29 cellular contexts compared by ENCODE assay signal in genomic region chr5:13215370-13215769, GRCh38.
"Had no signal": no experiment of that assay in that cellular context is flagged by ENCODE, and none has a peak within 500 bp of the region (broad histone marks: within the 10 kb centered on the region; RNA-seq: fewer than 3 reads in every experiment).

No MANE protein-coding gene starts in this region.

- H3K36me3 ChIP-seq: stomach, suprapubic skin, thoracic aorta, thyroid gland, tibial artery, tibial nerve, transverse colon, upper lobe of left lung, upper lobe of right lung, uterus, vagina had no signal

- H3K9me3 ChIP-seq: stomach, suprapubic skin, testis, thoracic aorta, thyroid gland, tibial artery, tibial nerve, transverse colon, upper lobe of left lung, upper lobe of right lung, uterus, vagina had no signal

- H3K4me1 ChIP-seq: stomach, suprapubic skin, testis, thyroid gland, tibial artery, tibial nerve, transverse colon, upper lobe of left lung, upper lobe of right lung, uterus, vagina had no signal

- H3K4me3 ChIP-seq: stomach, suprapubic skin, testis, thoracic aorta, thyroid gland, tibial artery, tibial nerve, transverse colon, upper lobe of left lung, upper lobe of right lung, uterus, vagina had no signal

- H3K27me3 Mint-ChIP-seq: stimulated activated memory B cell treated with anti-CD40 and anti-IgM and Interleukin-4, amounts not matched to agents 10 μg/mL and 1 μg/mL and 100 μg/mL, for 72 hours; stimulated activated naive B cell treated with anti-CD40 and anti-IgM and Interleukin-4, amounts not matched to agents 10 μg/mL and 1 μg/mL and 100 μg/mL, for 72 hours; stimulated activated naive CD8-positive, alpha-beta T cell treated with anti-CD3 and anti-CD28 coated beads, Interleukin-15, amount 100 ng/mL, for 72 hours; stimulated activated naive CD8-positive, alpha-beta T cell treated with anti-CD3 and anti-CD28 coated beads, Interleukin-15, Interleukin-2, amounts not matched to agents 100 ng/mL and 50 ng/mL, for 24 hours; type B pancreatic cell had no signal

- H3K4me3 Mint-ChIP-seq: stimulated activated effector memory CD8-positive, alpha-beta T cell treated with anti-CD3 and anti-CD28 coated beads, Interleukin-12 subunit alpha, Interleukin-12 subunit beta, amount 100 ng/mL, for 72 hours; stimulated activated memory B cell treated with anti-CD40 and anti-IgM and Interleukin-4, amounts not matched to agents 10 μg/mL and 1 μg/mL and 100 μg/mL, for 72 hours; stimulated activated naive B cell treated with anti-CD40 and anti-IgM and Interleukin-4, amounts not matched to agents 10 μg/mL and 1 μg/mL and 100 μg/mL, for 72 hours; stimulated activated naive CD8-positive, alpha-beta T cell treated with anti-CD3 and anti-CD28 coated beads, Interleukin-15, amount 100 ng/mL, for 72 hours; stimulated activated naive CD8-positive, alpha-beta T cell treated with anti-CD3 and anti-CD28 coated beads, Interleukin-15, Interleukin-2, amounts not matched to agents 100 ng/mL and 50 ng/mL, for 24 hours; type B pancreatic cell had no signal

- H3K27ac Mint-ChIP-seq: stimulated activated effector memory CD8-positive, alpha-beta T cell treated with anti-CD3 and anti-CD28 coated beads, Interleukin-12 subunit alpha, Interleukin-12 subunit beta, amount 100 ng/mL, for 72 hours; stimulated activated memory B cell treated with anti-CD40 and anti-IgM and Interleukin-4, amounts not matched to agents 10 μg/mL and 1 μg/mL and 100 μg/mL, for 72 hours; stimulated activated naive B cell treated with anti-CD40 and anti-IgM and Interleukin-4, amounts not matched to agents 10 μg/mL and 1 μg/mL and 100 μg/mL, for 72 hours; stimulated activated naive CD8-positive, alpha-beta T cell treated with anti-CD3 and anti-CD28 coated beads, Interleukin-15, amount 100 ng/mL, for 72 hours; stimulated activated naive CD8-positive, alpha-beta T cell treated with anti-CD3 and anti-CD28 coated beads, Interleukin-15, Interleukin-2, amounts not matched to agents 100 ng/mL and 50 ng/mL, for 24 hours; type B pancreatic cell had no signal

- H3K9me3 Mint-ChIP-seq: stimulated activated memory B cell treated with anti-CD40 and anti-IgM and Interleukin-4, amounts not matched to agents 10 μg/mL and 1 μg/mL and 100 μg/mL, for 72 hours; type B pancreatic cell had no signal

- H3K27me3 ChIP-seq: stomach, suprapubic skin, testis, thyroid gland, tibial artery, tibial nerve, transverse colon, upper lobe of left lung, upper lobe of right lung, uterus, vagina had no signal

- DNase-seq: stimulated activated CD4-positive, alpha-beta T cell treated with anti-CD3 and anti-CD28 coated beads, Interleukin-2, amount 100 ng/mL, for 48 hours; stimulated activated CD4-positive, alpha-beta T cell treated with anti-CD3 and anti-CD28 coated beads, Interleukin-4, amount 100 ng/mL, for 1 hour; stimulated activated CD4-positive, alpha-beta T cell treated with anti-CD3 and anti-CD28 coated beads, Interleukin-4, amount 100 ng/mL, for 24 hours; stimulated activated CD4-positive, alpha-beta T cell treated with anti-CD3 and anti-CD28 coated beads, Interleukin-4, amount 100 ng/mL, for 4 hours; stimulated activated CD8-positive, alpha-beta memory T cell treated with anti-CD3 and anti-CD28 coated beads, Interleukin-4, amount 100 ng/mL, for 48 hours; stimulated activated naive B cell treated with anti-CD40 and anti-IgM and Interleukin-4, amounts not matched to agents 10 μg/mL and 1 μg/mL and 100 μg/mL, for 72 hours; stimulated activated naive CD4-positive, alpha-beta T cell; stimulated activated naive CD4-positive, alpha-beta T cell treated with Interleukin-2 at 50 U/mL for 16 hours; stimulated activated naive CD8-positive, alpha-beta T cell treated with anti-CD3 and anti-CD28 coated beads, Interleukin-15, amount 100 ng/mL, for 72 hours; stimulated activated naive CD8-positive, alpha-beta T cell treated with anti-CD3 and anti-CD28 coated beads, Interleukin-15, Interleukin-2, amounts not matched to agents 100 U/mL and 50 U/mL, for 24 hours; stomach; substantia nigra; testis; thyroid gland; tibial artery; transverse colon; trophoblast cell; upper lobe of left lung; upper lobe of right lung; uterus had no signal

- H3K4me1 Mint-ChIP-seq: stimulated activated effector memory CD8-positive, alpha-beta T cell treated with anti-CD3 and anti-CD28 coated beads, Interleukin-12 subunit alpha, Interleukin-12 subunit beta, amount 100 ng/mL, for 72 hours; stimulated activated memory B cell treated with anti-CD40 and anti-IgM and Interleukin-4, amounts not matched to agents 10 μg/mL and 1 μg/mL and 100 μg/mL, for 72 hours; stimulated activated naive B cell treated with anti-CD40 and anti-IgM and Interleukin-4, amounts not matched to agents 10 μg/mL and 1 μg/mL and 100 μg/mL, for 72 hours; stimulated activated naive CD8-positive, alpha-beta T cell treated with anti-CD3 and anti-CD28 coated beads, Interleukin-15, amount 100 ng/mL, for 72 hours had no signal

- H3K36me3 Mint-ChIP-seq: stimulated activated effector memory CD8-positive, alpha-beta T cell treated with anti-CD3 and anti-CD28 coated beads, Interleukin-12 subunit alpha, Interleukin-12 subunit beta, amount 100 ng/mL, for 72 hours; stimulated activated memory B cell treated with anti-CD40 and anti-IgM and Interleukin-4, amounts not matched to agents 10 μg/mL and 1 μg/mL and 100 μg/mL, for 72 hours; stimulated activated naive B cell treated with anti-CD40 and anti-IgM and Interleukin-4, amounts not matched to agents 10 μg/mL and 1 μg/mL and 100 μg/mL, for 72 hours; type B pancreatic cell had no signal

- FAIRE-seq: urothelium cell line had no signal

- H3K27ac ChIP-seq: stomach, suprapubic skin, testis, thoracic aorta, thyroid gland, tibial artery, tibial nerve, transverse colon, upper lobe of left lung, upper lobe of right lung, uterus, vagina had no signal

- ATAC-seq: stimulated activated effector memory CD8-positive, alpha-beta T cell treated with anti-CD3 and anti-CD28 coated beads, Interleukin-12 subunit alpha, Interleukin-12 subunit beta, amount 100 ng/mL, for 72 hours; stimulated activated memory B cell treated with anti-CD40 and anti-IgM and Interleukin-4, amounts not matched to agents 10 μg/mL and 1 μg/mL and 100 μg/mL, for 72 hours; stimulated activated naive B cell treated with anti-CD40 and anti-IgM and Interleukin-4, amounts not matched to agents 10 μg/mL and 1 μg/mL and 100 μg/mL, for 72 hours; stimulated activated naive CD8-positive, alpha-beta T cell treated with anti-CD3 and anti-CD28 coated beads, Interleukin-15, amount 100 ng/mL, for 72 hours; stimulated activated naive CD8-positive, alpha-beta T cell treated with anti-CD3 and anti-CD28 coated beads, Interleukin-15, Interleukin-2, amounts not matched to agents 100 U/mL and 50 U/mL, for 24 hours; upper lobe of right lung had no signal
